1 cellular context compared by ENCODE assay signal in the genomic region with DNA sequence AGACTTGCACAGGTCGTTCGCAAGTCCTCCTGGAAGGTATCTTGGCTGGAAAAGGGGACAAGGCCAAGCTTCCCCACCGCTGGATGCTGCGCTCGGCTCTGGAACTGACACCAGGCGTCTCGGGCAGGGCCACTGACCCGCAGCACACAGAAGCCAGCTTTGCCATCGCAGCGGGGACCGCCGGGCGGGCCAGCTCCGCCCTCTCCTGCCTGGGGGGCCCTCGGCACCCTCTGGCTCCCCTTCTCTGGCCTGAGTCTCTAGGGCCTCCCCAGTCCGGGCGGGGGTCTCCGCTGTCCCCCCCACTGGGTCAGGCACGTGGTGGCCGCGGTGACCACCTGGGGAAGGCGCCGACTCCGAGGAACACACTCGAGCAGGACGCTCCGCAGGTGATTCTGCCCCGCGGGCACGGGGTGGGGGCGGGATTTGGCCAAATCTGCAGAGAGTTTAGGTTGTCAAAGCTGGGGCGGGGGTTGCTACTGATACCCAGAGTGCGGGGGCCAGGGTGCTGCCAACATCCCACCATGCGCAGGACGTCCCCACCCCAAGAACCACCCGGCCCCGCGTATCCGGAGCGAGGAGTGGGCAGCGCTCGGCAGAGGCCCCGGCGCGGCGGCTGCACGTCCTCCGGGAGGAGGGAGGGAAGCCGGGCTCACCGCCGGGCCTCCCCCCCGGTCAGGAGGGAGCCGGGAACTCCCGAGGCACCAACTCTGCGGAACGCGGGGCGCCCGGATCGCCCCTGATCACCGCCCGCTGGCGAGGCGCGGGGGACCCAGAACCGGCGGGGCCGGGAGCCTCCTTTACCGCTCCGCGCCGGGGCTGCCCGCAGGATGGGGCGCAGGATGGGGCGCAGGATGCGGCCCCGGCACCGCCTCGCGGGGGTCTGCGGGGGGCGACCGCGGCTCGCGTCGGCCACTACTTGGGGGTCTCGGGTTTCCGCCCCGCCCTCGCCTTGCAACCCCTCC.
TF ChIP-seq lines count a peak whose summit lies in the region.

No MANE protein-coding gene starts in this region.

TF ChIP-seq in SK-N-SH, 30 proteins besides CTCF, POLR2A, EP300 and RAD21 (continued from another document):
- TF ChIP-seq, protein P1, sequence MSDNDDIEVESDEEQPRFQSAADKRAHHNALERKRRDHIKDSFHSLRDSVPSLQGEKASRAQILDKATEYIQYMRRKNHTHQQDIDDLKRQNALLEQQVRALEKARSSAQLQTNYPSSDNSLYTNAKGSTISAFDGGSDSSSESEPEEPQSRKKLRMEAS (IDR thresholded peaks at IDR 0.05; ENCODE audit: low read depth): no peak
- TF ChIP-seq NRF1 (IDR thresholded peaks at IDR 0.05; ENCODE audit: low read depth, low read length) (no peak), CHD2 (IDR thresholded peaks at IDR 0.05; ENCODE audit: low read length, partially characterized antibody) (no peak)
- TF ChIP-seq, protein P2, sequence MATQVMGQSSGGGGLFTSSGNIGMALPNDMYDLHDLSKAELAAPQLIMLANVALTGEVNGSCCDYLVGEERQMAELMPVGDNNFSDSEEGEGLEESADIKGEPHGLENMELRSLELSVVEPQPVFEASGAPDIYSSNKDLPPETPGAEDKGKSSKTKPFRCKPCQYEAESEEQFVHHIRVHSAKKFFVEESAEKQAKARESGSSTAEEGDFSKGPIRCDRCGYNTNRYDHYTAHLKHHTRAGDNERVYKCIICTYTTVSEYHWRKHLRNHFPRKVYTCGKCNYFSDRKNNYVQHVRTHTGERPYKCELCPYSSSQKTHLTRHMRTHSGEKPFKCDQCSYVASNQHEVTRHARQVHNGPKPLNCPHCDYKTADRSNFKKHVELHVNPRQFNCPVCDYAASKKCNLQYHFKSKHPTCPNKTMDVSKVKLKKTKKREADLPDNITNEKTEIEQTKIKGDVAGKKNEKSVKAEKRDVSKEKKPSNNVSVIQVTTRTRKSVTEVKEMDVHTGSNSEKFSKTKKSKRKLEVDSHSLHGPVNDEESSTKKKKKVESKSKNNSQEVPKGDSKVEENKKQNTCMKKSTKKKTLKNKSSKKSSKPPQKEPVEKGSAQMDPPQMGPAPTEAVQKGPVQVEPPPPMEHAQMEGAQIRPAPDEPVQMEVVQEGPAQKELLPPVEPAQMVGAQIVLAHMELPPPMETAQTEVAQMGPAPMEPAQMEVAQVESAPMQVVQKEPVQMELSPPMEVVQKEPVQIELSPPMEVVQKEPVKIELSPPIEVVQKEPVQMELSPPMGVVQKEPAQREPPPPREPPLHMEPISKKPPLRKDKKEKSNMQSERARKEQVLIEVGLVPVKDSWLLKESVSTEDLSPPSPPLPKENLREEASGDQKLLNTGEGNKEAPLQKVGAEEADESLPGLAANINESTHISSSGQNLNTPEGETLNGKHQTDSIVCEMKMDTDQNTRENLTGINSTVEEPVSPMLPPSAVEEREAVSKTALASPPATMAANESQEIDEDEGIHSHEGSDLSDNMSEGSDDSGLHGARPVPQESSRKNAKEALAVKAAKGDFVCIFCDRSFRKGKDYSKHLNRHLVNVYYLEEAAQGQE (IDR thresholded peaks at IDR 0.05; ENCODE audit: low read depth, low read length): no peak
